In the genomic region with DNA sequence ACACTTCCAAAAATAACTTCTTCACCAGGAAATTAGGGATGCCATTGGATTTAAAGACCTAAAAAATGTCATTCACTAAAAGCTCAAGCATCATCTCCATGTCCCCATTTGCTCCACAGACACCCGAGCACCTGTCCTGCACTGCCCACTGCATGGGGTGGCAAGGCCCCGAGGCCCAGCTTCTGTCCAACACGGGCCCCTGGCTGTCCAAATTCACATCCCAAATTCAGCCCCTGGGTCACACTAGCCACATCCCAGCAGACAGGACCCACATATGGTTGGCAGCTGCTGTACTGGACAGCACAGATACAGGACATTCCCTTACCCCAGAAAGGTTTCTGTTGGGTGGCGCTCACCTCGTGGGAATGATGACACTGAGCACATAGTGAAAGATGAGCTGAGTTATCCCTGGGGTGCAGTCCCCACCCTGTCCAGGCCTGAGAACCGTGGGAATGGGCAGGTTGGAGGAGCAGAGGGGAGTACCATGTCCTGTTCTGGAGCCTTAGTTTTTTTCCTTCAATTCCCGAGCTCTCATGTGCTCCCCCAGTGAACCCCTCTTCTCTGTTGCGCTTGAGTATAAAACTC, we compare ENCODE assay signal across 3 cellular contexts.
TF ChIP-seq lines count a peak whose summit lies in the region.

No MANE protein-coding gene starts in this region.

TF ChIP-seq in SK-N-SH, 30 proteins besides CTCF, POLR2A, EP300 and RAD21:
- TF ChIP-seq, protein P1, sequence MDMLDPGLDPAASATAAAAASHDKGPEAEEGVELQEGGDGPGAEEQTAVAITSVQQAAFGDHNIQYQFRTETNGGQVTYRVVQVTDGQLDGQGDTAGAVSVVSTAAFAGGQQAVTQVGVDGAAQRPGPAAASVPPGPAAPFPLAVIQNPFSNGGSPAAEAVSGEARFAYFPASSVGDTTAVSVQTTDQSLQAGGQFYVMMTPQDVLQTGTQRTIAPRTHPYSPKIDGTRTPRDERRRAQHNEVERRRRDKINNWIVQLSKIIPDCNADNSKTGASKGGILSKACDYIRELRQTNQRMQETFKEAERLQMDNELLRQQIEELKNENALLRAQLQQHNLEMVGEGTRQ (IDR thresholded peaks at IDR 0.05; ENCODE audit: borderline replicate concordance, low read depth, low read length) = no peak
- no peak for TF ChIP-seq GATA2 (CRISPR knock-in tag; IDR thresholded peaks at IDR 0.05)
- TF ChIP-seq RFX5 (IDR thresholded peaks at IDR 0.05; ENCODE audit: low read length) = no peak
- TF ChIP-seq, protein P2, sequence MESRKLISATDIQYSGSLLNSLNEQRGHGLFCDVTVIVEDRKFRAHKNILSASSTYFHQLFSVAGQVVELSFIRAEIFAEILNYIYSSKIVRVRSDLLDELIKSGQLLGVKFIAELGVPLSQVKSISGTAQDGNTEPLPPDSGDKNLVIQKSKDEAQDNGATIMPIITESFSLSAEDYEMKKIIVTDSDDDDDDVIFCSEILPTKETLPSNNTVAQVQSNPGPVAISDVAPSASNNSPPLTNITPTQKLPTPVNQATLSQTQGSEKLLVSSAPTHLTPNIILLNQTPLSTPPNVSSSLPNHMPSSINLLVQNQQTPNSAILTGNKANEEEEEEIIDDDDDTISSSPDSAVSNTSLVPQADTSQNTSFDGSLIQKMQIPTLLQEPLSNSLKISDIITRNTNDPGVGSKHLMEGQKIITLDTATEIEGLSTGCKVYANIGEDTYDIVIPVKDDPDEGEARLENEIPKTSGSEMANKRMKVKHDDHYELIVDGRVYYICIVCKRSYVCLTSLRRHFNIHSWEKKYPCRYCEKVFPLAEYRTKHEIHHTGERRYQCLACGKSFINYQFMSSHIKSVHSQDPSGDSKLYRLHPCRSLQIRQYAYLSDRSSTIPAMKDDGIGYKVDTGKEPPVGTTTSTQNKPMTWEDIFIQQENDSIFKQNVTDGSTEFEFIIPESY (IDR thresholded peaks at IDR 0.05; ENCODE audit: borderline replicate concordance, low read depth) = no peak

TF ChIP-seq in SK-N-SH treated with all-trans-retinoic acid at 6 μM for 48 hours, 23 proteins besides CTCF, POLR2A, EP300 and RAD21:
- TF ChIP-seq CSDC2 (CRISPR knock-in tag; IDR thresholded peaks at IDR 0.05) = no peak
- TF ChIP-seq GLIS3 (CRISPR knock-in tag; IDR thresholded peaks at IDR 0.05) = no peak
- no peak for TF ChIP-seq ZNF70 (CRISPR knock-in tag; IDR thresholded peaks at IDR 0.05)
- no peak for TF ChIP-seq SNAI2 (CRISPR knock-in tag; IDR thresholded peaks at IDR 0.05)
- TF ChIP-seq, protein P3, sequence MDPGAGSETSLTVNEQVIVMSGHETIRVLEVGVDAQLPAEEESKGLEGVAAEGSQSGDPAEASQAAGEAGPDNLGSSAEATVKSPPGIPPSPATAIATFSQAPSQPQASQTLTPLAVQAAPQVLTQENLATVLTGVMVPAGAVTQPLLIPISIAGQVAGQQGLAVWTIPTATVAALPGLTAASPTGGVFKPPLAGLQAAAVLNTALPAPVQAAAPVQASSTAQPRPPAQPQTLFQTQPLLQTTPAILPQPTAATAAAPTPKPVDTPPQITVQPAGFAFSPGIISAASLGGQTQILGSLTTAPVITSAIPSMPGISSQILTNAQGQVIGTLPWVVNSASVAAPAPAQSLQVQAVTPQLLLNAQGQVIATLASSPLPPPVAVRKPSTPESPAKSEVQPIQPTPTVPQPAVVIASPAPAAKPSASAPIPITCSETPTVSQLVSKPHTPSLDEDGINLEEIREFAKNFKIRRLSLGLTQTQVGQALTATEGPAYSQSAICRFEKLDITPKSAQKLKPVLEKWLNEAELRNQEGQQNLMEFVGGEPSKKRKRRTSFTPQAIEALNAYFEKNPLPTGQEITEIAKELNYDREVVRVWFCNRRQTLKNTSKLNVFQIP (CRISPR knock-in tag; IDR thresholded peaks at IDR 0.05; ENCODE audit: borderline replicate concordance, low read depth) = no peak
- no peak for TF ChIP-seq BACH2 (CRISPR knock-in tag; IDR thresholded peaks at IDR 0.05; ENCODE audit: borderline replicate concordance)
- no peak for TF ChIP-seq TOX (CRISPR knock-in tag; IDR thresholded peaks at IDR 0.05; ENCODE audit: borderline replicate concordance)
- TF ChIP-seq, protein P4, sequence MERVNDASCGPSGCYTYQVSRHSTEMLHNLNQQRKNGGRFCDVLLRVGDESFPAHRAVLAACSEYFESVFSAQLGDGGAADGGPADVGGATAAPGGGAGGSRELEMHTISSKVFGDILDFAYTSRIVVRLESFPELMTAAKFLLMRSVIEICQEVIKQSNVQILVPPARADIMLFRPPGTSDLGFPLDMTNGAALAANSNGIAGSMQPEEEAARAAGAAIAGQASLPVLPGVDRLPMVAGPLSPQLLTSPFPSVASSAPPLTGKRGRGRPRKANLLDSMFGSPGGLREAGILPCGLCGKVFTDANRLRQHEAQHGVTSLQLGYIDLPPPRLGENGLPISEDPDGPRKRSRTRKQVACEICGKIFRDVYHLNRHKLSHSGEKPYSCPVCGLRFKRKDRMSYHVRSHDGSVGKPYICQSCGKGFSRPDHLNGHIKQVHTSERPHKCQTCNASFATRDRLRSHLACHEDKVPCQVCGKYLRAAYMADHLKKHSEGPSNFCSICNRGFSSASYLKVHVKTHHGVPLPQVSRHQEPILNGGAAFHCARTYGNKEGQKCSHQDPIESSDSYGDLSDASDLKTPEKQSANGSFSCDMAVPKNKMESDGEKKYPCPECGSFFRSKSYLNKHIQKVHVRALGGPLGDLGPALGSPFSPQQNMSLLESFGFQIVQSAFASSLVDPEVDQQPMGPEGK (CRISPR knock-in tag; IDR thresholded peaks at IDR 0.05; ENCODE audit: borderline replicate concordance) = no peak
TF ChIP-seq in SK-N-SH treated with all-trans-retinoic acid at 6 μM for 48 hours: peak in this region for 0.

TF ChIP-seq in HepG2, 621 proteins besides CTCF, POLR2A, EP300 and RAD21:
- TF ChIP-seq ZSCAN29 (CRISPR knock-in tag; conservative IDR thresholded peaks at IDR 0.05) = no peak
- TF ChIP-seq, protein P5, sequence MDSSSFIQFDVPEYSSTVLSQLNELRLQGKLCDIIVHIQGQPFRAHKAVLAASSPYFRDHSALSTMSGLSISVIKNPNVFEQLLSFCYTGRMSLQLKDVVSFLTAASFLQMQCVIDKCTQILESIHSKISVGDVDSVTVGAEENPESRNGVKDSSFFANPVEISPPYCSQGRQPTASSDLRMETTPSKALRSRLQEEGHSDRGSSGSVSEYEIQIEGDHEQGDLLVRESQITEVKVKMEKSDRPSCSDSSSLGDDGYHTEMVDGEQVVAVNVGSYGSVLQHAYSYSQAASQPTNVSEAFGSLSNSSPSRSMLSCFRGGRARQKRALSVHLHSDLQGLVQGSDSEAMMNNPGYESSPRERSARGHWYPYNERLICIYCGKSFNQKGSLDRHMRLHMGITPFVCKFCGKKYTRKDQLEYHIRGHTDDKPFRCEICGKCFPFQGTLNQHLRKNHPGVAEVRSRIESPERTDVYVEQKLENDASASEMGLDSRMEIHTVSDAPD (CRISPR knock-in tag; IDR thresholded peaks at IDR 0.05) = no peak
- no peak for TF ChIP-seq ATF7-NPFF (CRISPR knock-in tag; IDR thresholded peaks at IDR 0.05; ENCODE audit: low read depth)
- no peak for TF ChIP-seq SMC3 (IDR thresholded peaks at IDR 0.05; ENCODE audit: low read length)
- no peak for TF ChIP-seq NR2F6 (IDR thresholded peaks at IDR 0.05)
- no peak for TF ChIP-seq NR2F6 (CRISPR knock-in tag; IDR thresholded peaks at IDR 0.05)
- no peak for TF ChIP-seq POLR2AphosphoS2 (IDR thresholded peaks at IDR 0.05; ENCODE audit: low read depth, low read length)
- no peak for TF ChIP-seq NFIB (CRISPR knock-in tag; IDR thresholded peaks at IDR 0.05; ENCODE audit: borderline replicate concordance)
- no peak for TF ChIP-seq KMT2B (CRISPR knock-in tag; IDR thresholded peaks at IDR 0.05)
- TF ChIP-seq SMAD9 (CRISPR knock-in tag; IDR thresholded peaks at IDR 0.05) = no peak
- no peak for TF ChIP-seq ZNF558 (CRISPR knock-in tag; IDR thresholded peaks at IDR 0.05; ENCODE audit: borderline replicate concordance)
- TF ChIP-seq SRSF9 (IDR thresholded peaks at IDR 0.05; ENCODE audit: borderline replicate concordance, insufficient read depth, low read depth, low read length, poor library complexity, severe bottlenecking) = no peak
- TF ChIP-seq, protein P6, sequence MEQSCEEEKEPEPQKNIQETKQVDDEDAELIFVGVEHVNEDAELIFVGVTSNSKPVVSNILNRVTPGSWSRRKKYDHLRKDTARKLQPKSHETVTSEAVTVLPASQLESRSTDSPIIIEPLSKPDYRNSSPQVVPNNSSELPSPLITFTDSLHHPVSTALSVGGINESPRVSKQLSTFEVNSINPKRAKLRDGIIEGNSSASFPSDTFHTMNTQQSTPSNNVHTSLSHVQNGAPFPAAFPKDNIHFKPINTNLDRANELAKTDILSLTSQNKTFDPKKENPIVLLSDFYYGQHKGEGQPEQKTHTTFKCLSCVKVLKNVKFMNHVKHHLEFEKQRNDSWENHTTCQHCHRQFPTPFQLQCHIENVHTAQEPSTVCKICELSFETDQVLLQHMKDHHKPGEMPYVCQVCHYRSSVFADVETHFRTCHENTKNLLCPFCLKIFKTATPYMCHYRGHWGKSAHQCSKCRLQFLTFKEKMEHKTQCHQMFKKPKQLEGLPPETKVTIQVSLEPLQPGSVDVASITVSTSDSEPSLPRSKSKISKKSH (CRISPR knock-in tag; IDR thresholded peaks at IDR 0.05; ENCODE audit: borderline replicate concordance) = no peak
- TF ChIP-seq ZBTB42 (CRISPR knock-in tag; IDR thresholded peaks at IDR 0.05) = no peak
- no peak for TF ChIP-seq SP5 (CRISPR knock-in tag; IDR thresholded peaks at IDR 0.05; ENCODE audit: borderline replicate concordance, low read depth)
- no peak for TF ChIP-seq DNMT1 (CRISPR knock-in tag; IDR thresholded peaks at IDR 0.05)
- TF ChIP-seq, protein P7, sequence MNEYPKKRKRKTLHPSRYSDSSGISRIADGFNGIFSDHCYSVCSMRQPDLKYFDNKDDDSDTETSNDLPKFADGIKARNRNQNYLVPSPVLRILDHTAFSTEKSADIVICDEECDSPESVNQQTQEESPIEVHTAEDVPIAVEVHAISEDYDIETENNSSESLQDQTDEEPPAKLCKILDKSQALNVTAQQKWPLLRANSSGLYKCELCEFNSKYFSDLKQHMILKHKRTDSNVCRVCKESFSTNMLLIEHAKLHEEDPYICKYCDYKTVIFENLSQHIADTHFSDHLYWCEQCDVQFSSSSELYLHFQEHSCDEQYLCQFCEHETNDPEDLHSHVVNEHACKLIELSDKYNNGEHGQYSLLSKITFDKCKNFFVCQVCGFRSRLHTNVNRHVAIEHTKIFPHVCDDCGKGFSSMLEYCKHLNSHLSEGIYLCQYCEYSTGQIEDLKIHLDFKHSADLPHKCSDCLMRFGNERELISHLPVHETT (CRISPR knock-in tag; conservative IDR thresholded peaks at IDR 0.05) = no peak
- no peak for TF ChIP-seq MXI1 (IDR thresholded peaks at IDR 0.05; ENCODE audit: borderline replicate concordance, low read depth, low read length)
- TF ChIP-seq, protein P8, sequence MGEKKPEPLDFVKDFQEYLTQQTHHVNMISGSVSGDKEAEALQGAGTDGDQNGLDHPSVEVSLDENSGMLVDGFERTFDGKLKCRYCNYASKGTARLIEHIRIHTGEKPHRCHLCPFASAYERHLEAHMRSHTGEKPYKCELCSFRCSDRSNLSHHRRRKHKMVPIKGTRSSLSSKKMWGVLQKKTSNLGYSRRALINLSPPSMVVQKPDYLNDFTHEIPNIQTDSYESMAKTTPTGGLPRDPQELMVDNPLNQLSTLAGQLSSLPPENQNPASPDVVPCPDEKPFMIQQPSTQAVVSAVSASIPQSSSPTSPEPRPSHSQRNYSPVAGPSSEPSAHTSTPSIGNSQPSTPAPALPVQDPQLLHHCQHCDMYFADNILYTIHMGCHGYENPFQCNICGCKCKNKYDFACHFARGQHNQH (CRISPR knock-in tag; IDR thresholded peaks at IDR 0.05) = no peak
- TF ChIP-seq RXRA (CRISPR knock-in tag; IDR thresholded peaks at IDR 0.05) = no peak
- TF ChIP-seq MYC (CRISPR knock-in tag; IDR thresholded peaks at IDR 0.05; ENCODE audit: borderline replicate concordance) = no peak
